ENCODE assay signal across 14 cellular contexts in genomic region chr18:23317975-23318675, GRCh38.
DNase-seq lines count a peak whose midpoint lies in the region; ATAC-seq and TF ChIP-seq lines count a peak whose summit lies in the region.
"Had no signal": no experiment of that assay in that cellular context is flagged by ENCODE, and none has a peak within 500 bp of the region (broad histone marks: within the 10 kb centered on the region; RNA-seq: fewer than 3 reads in every experiment).

No MANE protein-coding gene starts in this region.

- H3K27me3 ChIP-seq in dorsolateral prefrontal cortex, result no peaks in the 10 kb centered on the region
- H3K27me3 ChIP-seq: suprapubic skin had no signal

- TF ChIP-seq CTCF in RWPE1 (conservative IDR thresholded peaks at IDR 0.05; ENCODE audit: low read depth), result no peak
- TF ChIP-seq CTCF in choroid plexus epithelial cell (conservative IDR thresholded peaks at IDR 0.05; ENCODE audit: low read depth, low read length), result no peak
- no peak for TF ChIP-seq CTCF in dorsolateral prefrontal cortex (IDR thresholded peaks at IDR 0.05 in 54 of 56, conservative IDR thresholded peaks at IDR 0.05 in 2 of 56; ENCODE audit: low read depth in 1 of 56, partially characterized antibody in 56 of 56)

- H3K4me3 ChIP-seq in choroid plexus epithelial cell (ENCODE audit: low read depth, low read length), result no peak overlapping the region
- H3K4me3 ChIP-seq in dorsolateral prefrontal cortex, result no peak overlapping the region
- H3K4me3 ChIP-seq: suprapubic skin had no signal

- peak overlapping the region; percentile 75 for H3K4me3 Mint-ChIP-seq in natural killer cell treated with Interleukin-12 subunit alpha and Interleukin-12 subunit beta and Interleukin-15 and Interleukin-18, amount 100 ng/mL, for 72 hours
- H3K4me3 Mint-ChIP-seq: CD4-positive, alpha-beta T cell had no signal

- POLR2A ChIA-PET in RWPE1 (lab: Yijun Ruan, JAX; ENCODE audit: low non-redundant PET), result no interaction called here

- H3K27ac ChIP-seq in RWPE1 (peak overlapping the region; percentile 39; the same call in 1 of the 2 replicates), dorsolateral prefrontal cortex (no peak overlapping the region)
- H3K27ac ChIP-seq: suprapubic skin had no signal

- intact Hi-C loops in dorsolateral prefrontal cortex (cut with DNase I), result no loop called here

- peaks cover 43 to 46% of the 10 kb centered on the region in 2 donors for H3K4me1 Mint-ChIP-seq in natural killer cell treated with Interleukin-12 subunit alpha and Interleukin-12 subunit beta and Interleukin-15 and Interleukin-18, amount 100 ng/mL, for 72 hours (ENCODE audit: low read depth in 2 of 2)

- peak; percentile 84 to 85 for ATAC-seq in natural killer cell treated with Interleukin-12 subunit alpha and Interleukin-12 subunit beta and Interleukin-15 and Interleukin-18, amount 100 ng/mL, for 72 hours
- no peak for ATAC-seq in GM19324 (IDR thresholded peaks at IDR 0.05; ENCODE audit: low FRiP score, unreplicated experiment)

- peak overlapping the region; percentile 65 to 76 for H3K27ac Mint-ChIP-seq in natural killer cell treated with Interleukin-12 subunit alpha and Interleukin-12 subunit beta and Interleukin-15 and Interleukin-18, amount 100 ng/mL, for 72 hours
- H3K27ac Mint-ChIP-seq: CD4-positive, alpha-beta T cell had no signal

- CTCF ChIA-PET in RWPE1 (lab: Yijun Ruan, JAX), result no interaction called here

- peaks cover 0 to 11% of the 10 kb centered on the region in 2 donors for H3K27me3 Mint-ChIP-seq in natural killer cell treated with Interleukin-12 subunit alpha and Interleukin-12 subunit beta and Interleukin-15 and Interleukin-18, amount 100 ng/mL, for 72 hours
- H3K27me3 Mint-ChIP-seq: CD4-positive, alpha-beta T cell had no signal

- H3K36me3 Mint-ChIP-seq in natural killer cell treated with Interleukin-12 subunit alpha and Interleukin-12 subunit beta and Interleukin-15 and Interleukin-18, amount 100 ng/mL, for 72 hours, result peaks cover 9% of the 10 kb centered on the region

- no peaks in the 10 kb centered on the region for H3K9me3 Mint-ChIP-seq in natural killer cell treated with Interleukin-12 subunit alpha and Interleukin-12 subunit beta and Interleukin-15 and Interleukin-18, amount 100 ng/mL, for 72 hours
- H3K9me3 Mint-ChIP-seq: CD4-positive, alpha-beta T cell had no signal

- DNase-seq in GM04503 (ENCODE audit: low read depth) (peak; percentile 42), RWPE1 (ENCODE audit: low spot score) (no peak), choroid plexus epithelial cell (ENCODE audit: low read depth) (peak; percentile 63), dorsolateral prefrontal cortex (no peak), CD1c-positive myeloid dendritic cell (ENCODE audit: extremely low spot score) (no peak)
- no peak for DNase-seq in natural killer cell treated with Interleukin-12 subunit alpha and Interleukin-12 subunit beta and Interleukin-15 and Interleukin-18, amount 100 ng/mL, for 72 hours (ENCODE audit: low spot score)
- no peak for DNase-seq in stimulated activated CD4-positive, alpha-beta T cell treated with anti-CD3 and anti-CD28 coated beads, Interleukin-12 subunit alpha, Interleukin-12 subunit beta, amount 100 ng/mL, for 4 hours
- DNase-seq: CD4-positive, alpha-beta T cell; effector memory CD4-positive, alpha-beta T cell; NCI-H1436 treated with DMSO at 0.1 percent for 48 hours; NCI-H526 treated with DMSO at 0.1 percent for 48 hours; SIG-M5 had no signal

Comparison
In these comparisons a context has a peak if more than half of its experiments do, and no peak if none do; other contexts are left out.
1. DNase-seq: peak in GM04503 (single experiment) and choroid plexus epithelial cell (single experiment); none in RWPE1 (single experiment), natural killer cell treated with Interleukin-12 subunit alpha and Interleukin-12 subunit beta and Interleukin-15 and Interleukin-18, amount 100 ng/mL, for 72 hours (single experiment), dorsolateral prefrontal cortex (0 of 10), CD1c-positive myeloid dendritic cell (single experiment) and stimulated activated CD4-positive, alpha-beta T cell treated with anti-CD3 and anti-CD28 coated beads, Interleukin-12 subunit alpha, Interleukin-12 subunit beta, amount 100 ng/mL, for 4 hours (single experiment).